8 cellular contexts compared by ENCODE assay signal in the genomic region with DNA sequence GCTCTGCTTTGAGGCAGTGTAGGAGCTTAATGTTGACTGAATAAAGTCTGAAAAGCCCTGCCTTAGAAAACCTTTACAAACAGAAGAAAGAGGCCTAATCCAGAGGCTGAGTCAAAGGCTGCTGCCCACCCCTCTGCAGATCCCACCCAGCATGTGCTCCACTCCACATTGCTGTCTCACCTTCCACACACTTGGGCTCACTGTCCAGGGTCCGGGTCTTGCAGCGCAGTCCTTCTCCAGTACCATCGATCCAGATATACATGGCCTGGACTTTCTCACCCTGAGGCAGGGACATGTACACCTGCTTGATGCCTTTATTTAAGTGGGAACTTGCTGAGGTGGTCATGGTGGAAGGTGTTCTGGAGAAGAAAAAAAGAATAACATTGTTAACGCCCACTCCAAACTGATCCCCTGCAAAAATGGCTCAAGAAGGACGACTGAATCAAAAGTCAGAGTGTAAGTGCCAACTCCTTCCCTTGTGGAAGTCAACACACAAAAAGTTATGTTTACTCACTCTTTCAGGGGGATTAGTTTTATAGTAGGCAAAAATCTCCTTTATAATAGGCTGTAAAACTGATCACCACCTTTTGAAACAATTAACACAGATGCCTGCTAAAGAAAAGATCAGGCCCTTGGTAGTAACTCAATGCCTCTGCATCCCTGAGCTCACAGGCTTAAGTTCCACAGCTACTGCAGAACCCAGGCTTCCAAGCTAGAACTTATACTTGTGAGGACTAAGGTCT. TPM values are rescaled to one million over a fixed set of nuclear protein-coding genes. Genes with fewer than 3 reads are reported as not detected.
A peak's percentile ranks its signal among the peaks of the same experiment; 100 is the strongest.
DNase-seq lines count a peak whose midpoint lies in the region; ATAC-seq and TF ChIP-seq lines count a peak whose summit lies in the region.
"Had no signal": no experiment of that assay in that cellular context is flagged by ENCODE, and none has a peak within 500 bp of the region (broad histone marks: within the 10 kb centered on the region; RNA-seq: fewer than 3 reads in every experiment).

No MANE protein-coding gene starts in this region.

- H3K27ac ChIP-seq in HUES48 (ENCODE audit: low read depth, low read length) (no peak overlapping the region), liver (ENCODE audit: low read depth in 1 of 2, low read length in 2 of 2) (no peak overlapping the region), stomach smooth muscle (ENCODE audit: low read length) (peak overlapping the region; percentile 95)
- H3K27ac ChIP-seq: SJSA1 had no signal

- DNase-seq in astrocyte of the hippocampus (ENCODE audit: low read depth, low spot score) = peak; percentile 26
- DNase-seq in GM13977 (ENCODE audit: low spot score) = no peak
- no peak for DNase-seq in COLO829 (ENCODE audit: low spot score)

- H3K4me3 ChIP-seq in HUES48 (ENCODE audit: low read depth, low read length) (peak overlapping the region; percentile 88), liver (ENCODE audit: low read depth in 1 of 3, low read length in 3 of 3) (peak overlapping the region; percentile 7 to 92 (median 88)), stomach smooth muscle (ENCODE audit: low read length in 2 of 2) (peak overlapping the region; percentile 85 to 97)

- in situ Hi-C loops in GM13977 (cut with MboI; ENCODE audit: low pct_unique_long_range_greater_than_20kb, low sequenced_read_pairs, unreplicated experiment) = no loop called here

- ATAC-seq in GM18867 (IDR thresholded peaks at IDR 0.05; ENCODE audit: unreplicated experiment) = no peak

- TF ChIP-seq CTCF in liver (IDR thresholded peaks at IDR 0.05; ENCODE audit: low read depth, low read length, missing input control) = no peak
- no peak for TF ChIP-seq CTCF in GM13977 (IDR thresholded peaks at IDR 0.05; ENCODE audit: extremely low read depth, insufficient read depth, missing control alignments)

- H3K9ac ChIP-seq in HUES48 (ENCODE audit: low read depth, low read length) (no peak overlapping the region), liver (ENCODE audit: low read depth in 1 of 2, low read length in 2 of 2) (peak overlapping the region in 1 of 2 donors; percentile 90), stomach smooth muscle (ENCODE audit: low read length in 2 of 2) (peak overlapping the region; percentile 85 to 91)

- 56% methylated on average over 5 of the region's 5 CpGs for WGBS in liver

- TF ChIP-seq RAD21 in liver (IDR thresholded peaks at IDR 0.05) = no peak

- H3K9me3 ChIP-seq in HUES48 (ENCODE audit: control insufficient read depth, insufficient read depth, low read length) (no peaks in the 10 kb centered on the region), liver (ENCODE audit: control insufficient read depth in 4 of 4, low read length in 3 of 4) (no peaks in the 10 kb centered on the region), stomach smooth muscle (ENCODE audit: control insufficient read depth in 2 of 2, low read length in 2 of 2) (no peaks in the 10 kb centered on the region)
- H3K9me3 ChIP-seq: SJSA1 had no signal

- H3K27me3 ChIP-seq in HUES48 (ENCODE audit: control insufficient read depth, insufficient read depth, low read length) = no peaks in the 10 kb centered on the region
- H3K27me3 ChIP-seq in liver (ENCODE audit: control insufficient read depth in 4 of 4, insufficient read depth in 4 of 4, low read length in 3 of 4) = no peaks in the 10 kb centered on the region
- H3K27me3 ChIP-seq in stomach smooth muscle (ENCODE audit: control insufficient read depth in 1 of 2, insufficient read depth in 2 of 2, low read length in 2 of 2) = no peaks in the 10 kb centered on the region
- H3K27me3 ChIP-seq: SJSA1 had no signal

- peaks cover 65% of the 10 kb centered on the region for H3K36me3 ChIP-seq in HUES48 (ENCODE audit: control insufficient read depth, insufficient read depth, low read length)
- H3K36me3 ChIP-seq in liver (ENCODE audit: control insufficient read depth in 4 of 4, insufficient read depth in 3 of 4, low read depth in 1 of 4, low read length in 3 of 4) = peaks cover 5 to 48% (median 47%) of the 10 kb centered on the region in 4 donors
- H3K36me3 ChIP-seq in stomach smooth muscle (ENCODE audit: control insufficient read depth in 2 of 2, insufficient read depth in 2 of 2, low read length in 2 of 2) = peaks cover 44 to 48% of the 10 kb centered on the region in 2 donors

- H3K4me1 ChIP-seq in HUES48 (ENCODE audit: control insufficient read depth, insufficient read depth, low read length) = peaks cover 13% of the 10 kb centered on the region
- peaks cover 4 to 47% (median 9%) of the 10 kb centered on the region in 4 donors for H3K4me1 ChIP-seq in liver (ENCODE audit: control insufficient read depth in 4 of 4, insufficient read depth in 4 of 4, low read length in 3 of 4)
- peaks cover 14% of the 10 kb centered on the region for H3K4me1 ChIP-seq in stomach smooth muscle (ENCODE audit: control insufficient read depth, insufficient read depth, low read length)

TF ChIP-seq in liver, 16 proteins besides CTCF, POLR2A, EP300 and RAD21:
- TF ChIP-seq, protein P1, sequence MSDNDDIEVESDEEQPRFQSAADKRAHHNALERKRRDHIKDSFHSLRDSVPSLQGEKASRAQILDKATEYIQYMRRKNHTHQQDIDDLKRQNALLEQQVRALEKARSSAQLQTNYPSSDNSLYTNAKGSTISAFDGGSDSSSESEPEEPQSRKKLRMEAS (IDR thresholded peaks at IDR 0.05) = no peak
- TF ChIP-seq TAF1 (conservative IDR thresholded peaks at IDR 0.05) (no peak), FOXA1 (IDR thresholded peaks at IDR 0.05) (no peak), RXRA (IDR thresholded peaks at IDR 0.05) (no peak), FOXA2 (IDR thresholded peaks at IDR 0.05) (no peak), SP1 (IDR thresholded peaks at IDR 0.05) (no peak), EGR1 (IDR thresholded peaks at IDR 0.05; ENCODE audit: low read depth in 2 of 2) (no peak), HNF4A (conservative IDR thresholded peaks at IDR 0.05) (no peak)
- TF ChIP-seq, protein P2, sequence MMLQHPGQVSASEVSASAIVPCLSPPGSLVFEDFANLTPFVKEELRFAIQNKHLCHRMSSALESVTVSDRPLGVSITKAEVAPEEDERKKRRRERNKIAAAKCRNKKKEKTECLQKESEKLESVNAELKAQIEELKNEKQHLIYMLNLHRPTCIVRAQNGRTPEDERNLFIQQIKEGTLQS (IDR thresholded peaks at IDR 0.05) = no peak

RNA-seq across cellular contexts. Expression of a gene that starts 3.0 kb away (rescaled TPM):
- 1,000 to 10,000 TPM in 1 of 2 donors, 100 to 1,000 TPM in 1; 830 to 1,177 TPM for total RNA-seq in liver
- polyA plus RNA-seq in liver = 100 to 1,000 TPM; 306 to 616 TPM

RNA-seq across cellular contexts. Expression of a gene that starts 11.9 kb away (rescaled TPM):
- total RNA-seq in liver = not detected
- polyA plus RNA-seq in liver = under 1 TPM in 1 of 2 donors, not detected in 1; 0.08 TPM
- total RNA-seq: SJSA1 had no signal
